ENCODE assay signal across 1 cellular context in genomic region chr11:95296621-95297025, GRCh38.
TF ChIP-seq lines count a peak whose summit lies in the region.

No MANE protein-coding gene starts in this region.

TF ChIP-seq in GM23338, 12 proteins besides CTCF, POLR2A, EP300 and RAD21 (continued from another document):
- TF ChIP-seq ETS1 (IDR thresholded peaks at IDR 0.05): no peak
